In genomic region chr3:69095636-69096035, GRCh38 we compare ENCODE assay signal across 10 cellular contexts. TPM values are rescaled to one million over a fixed set of nuclear protein-coding genes. Genes with fewer than 3 reads are reported as not detected.
DNase-seq lines count a peak whose midpoint lies in the region; ATAC-seq, FAIRE-seq and TF ChIP-seq lines count a peak whose summit lies in the region.
"Had no signal": no experiment of that assay in that cellular context is flagged by ENCODE, and none has a peak within 500 bp of the region (broad histone marks: within the 10 kb centered on the region; RNA-seq: fewer than 3 reads in every experiment).

No MANE protein-coding gene starts in this region.

- intact Hi-C loops in CD4-positive, alpha-beta T cell (cut with DNase I, micrococcal nuclease) = no loop called here
- intact Hi-C loops in K562 (cut with micrococcal nuclease) = no loop called here

- TF ChIP-seq CTCF in CD4-positive, alpha-beta T cell (IDR thresholded peaks at IDR 0.05) = no peak
- TF ChIP-seq CTCF in K562 (IDR thresholded peaks at IDR 0.05 in 2 of 3, conservative IDR thresholded peaks at IDR 0.05 in 1 of 3; ENCODE audit: insufficient read depth in 2 of 3, low read depth in 1 of 3, low read length in 3 of 3) (no peak), parathyroid adenoma (IDR thresholded peaks at IDR 0.05) (no peak), SK-N-SH (IDR thresholded peaks at IDR 0.05) (no peak)

- no peaks in the 10 kb centered on the region for H3K36me3 ChIP-seq in K562 (ENCODE audit: control insufficient read depth, insufficient read depth, low read length)
- no peaks in the 10 kb centered on the region for H3K36me3 ChIP-seq in parathyroid adenoma (ENCODE audit: control insufficient read depth, insufficient read depth, low read length)
- peaks cover 0 to 37% of the 10 kb centered on the region in 2 experiments for H3K36me3 ChIP-seq in SK-N-SH (replicated peaks in 1 of 2; ENCODE audit: control insufficient read depth in 1 of 2, insufficient read depth in 2 of 2, low read length in 1 of 2)

- DNase-seq in CD4-positive, alpha-beta T cell = no peak
- DNase-seq in LHCN-M2 (ENCODE audit: low read depth) = peak; percentile 79
- DNase-seq in K562 (ENCODE audit: extremely low read depth in 1 of 4, low spot score in 3 of 4) = peak in 2 of 4 experiments; percentile 16 to 44
- DNase-seq in SK-N-SH = no peak
- DNase-seq in NCI-H187 treated with DMSO at 0.1 percent for 48 hours (lab: John Stamatoyannopoulos, UW) = no peak
- DNase-seq: activated CD8-positive, alpha-beta memory T cell treated with anti-CD3 and anti-CD28 coated beads for 24 hours had no signal

- BruUV-seq in K562 (replicated peaks; lab: Mats Ljungman, UMichigan) = no TSS peak

- 0% methylated on average over 2 of the region's 5 CpGs for WGBS in K562 (ENCODE audit: insufficient coverage, low coverage, missing lambda C conversion rate)
- WGBS in SK-N-SH (ENCODE audit: low lambda C conversion rate) = 93% methylated on average over 5 of the region's 5 CpGs

- TF ChIP-seq RAD21 in K562 (CRISPR knock-in tag; conservative IDR thresholded peaks at IDR 0.05 in 1 of 2, IDR thresholded peaks at IDR 0.05 in 1 of 2) (no peak), SK-N-SH (IDR thresholded peaks at IDR 0.05; ENCODE audit: low read length) (no peak)

- no peaks in the 10 kb centered on the region for H3K79me2 ChIP-seq in K562 (ENCODE audit: control insufficient read depth, insufficient read depth, low read length)
- peaks cover 46% of the 10 kb centered on the region for H3K79me2 ChIP-seq in parathyroid adenoma
- peaks cover 89% of the 10 kb centered on the region for H3K79me2 ChIP-seq in SK-N-SH (ENCODE audit: insufficient read depth)

- peak overlapping the region; percentile 24 for H3K27ac ChIP-seq in CD4-positive, alpha-beta T cell (ENCODE audit: low read depth, low read length)
- H3K27ac ChIP-seq in K562 (ENCODE audit: extremely low read depth, low read depth, low read length) = no peak overlapping the region
- H3K27ac ChIP-seq in parathyroid adenoma = peak overlapping the region; percentile 8
- H3K27ac ChIP-seq in SK-N-SH (ENCODE audit: low read depth in 2 of 2, low read length in 1 of 2) = no peak overlapping the region

- no peaks in the 10 kb centered on the region for H3K27me3 Mint-ChIP-seq in CD4-positive, alpha-beta T cell

- no peaks in the 10 kb centered on the region for H3K27me3 ChIP-seq in CD4-positive, alpha-beta T cell (ENCODE audit: control insufficient read depth, insufficient read depth, low read length)
- H3K27me3 ChIP-seq in K562 (ENCODE audit: control insufficient read depth in 2 of 2, insufficient read depth in 2 of 2, low read length in 2 of 2) (no peaks in the 10 kb centered on the region), parathyroid adenoma (ENCODE audit: control insufficient read depth, insufficient read depth, low read length) (no peaks in the 10 kb centered on the region), SK-N-SH (ENCODE audit: insufficient read depth) (no peaks in the 10 kb centered on the region)

- in situ Hi-C loops in K562 (cut with MboI) = no loop called here

- H3K27ac Mint-ChIP-seq in CD4-positive, alpha-beta T cell = peak overlapping the region; percentile 92

- H3K9ac ChIP-seq in K562 (ENCODE audit: insufficient read depth in 1 of 2, low read depth in 2 of 2, low read length in 2 of 2) = no peak overlapping the region
- no peak overlapping the region for H3K9ac ChIP-seq in parathyroid adenoma
- H3K9ac ChIP-seq in SK-N-SH = no peak overlapping the region

- no peaks in the 10 kb centered on the region for H3K9me3 ChIP-seq in CD4-positive, alpha-beta T cell (ENCODE audit: control insufficient read depth, low read length)
- H3K9me3 ChIP-seq in K562 (replicated peaks; ENCODE audit: control insufficient read depth, insufficient read depth, low read depth, low read length) (no peaks in the 10 kb centered on the region), parathyroid adenoma (ENCODE audit: control insufficient read depth, low read length) (no peaks in the 10 kb centered on the region), SK-N-SH (no peaks in the 10 kb centered on the region)

- POLR2A ChIA-PET in CD4-positive, alpha-beta T cell (lab: Charles Lee) = interaction anchor here (1.1 to 6.8 kb wide), 3 partner anchors 10 to 43 kb away, joined by 7 to 75 read pairs (median 9); partner anchors contain the start of genes ARL6IP5, TMF1 and UBA3
- POLR2A ChIA-PET in K562 (lab: Yijun Ruan, JAX) = no interaction called here
- POLR2A ChIA-PET in SK-N-SH (lab: Yijun Ruan, JAX) = no interaction called here

- H3K4me2 ChIP-seq in K562 (ENCODE audit: insufficient read depth, low read length) (no peak overlapping the region), parathyroid adenoma (ENCODE audit: low read length) (peak overlapping the region; percentile 20), SK-N-SH (no peak overlapping the region)

- H3K9me2 ChIP-seq in SK-N-SH = no peaks in the 10 kb centered on the region

- no peaks in the 10 kb centered on the region for H4K20me1 ChIP-seq in K562 (replicated peaks; ENCODE audit: control insufficient read depth, insufficient read depth, low read length)
- peaks cover 51% of the 10 kb centered on the region for H4K20me1 ChIP-seq in SK-N-SH (ENCODE audit: insufficient read depth)

- peaks cover 19% of the 10 kb centered on the region for H3F3A ChIP-seq in SK-N-SH (replicated peaks; ENCODE audit: insufficient read depth)

- no peaks in the 10 kb centered on the region for H3K9me1 ChIP-seq in K562 (ENCODE audit: control insufficient read depth, insufficient read depth, low read length)

- H3K4me1 ChIP-seq in K562 (replicated peaks in 1 of 2; ENCODE audit: control insufficient read depth in 2 of 2, insufficient read depth in 2 of 2, low read length in 2 of 2) (peaks cover 3 to 9% of the 10 kb centered on the region in 2 experiments; a peak in 4 of 5 replicates), parathyroid adenoma (peaks cover 28% of the 10 kb centered on the region), SK-N-SH (ENCODE audit: control insufficient read depth in 1 of 2, insufficient read depth in 2 of 2, low read depth in 1 of 2, low read length in 1 of 2) (peaks cover 0 to 8% of the 10 kb centered on the region in 2 experiments; a peak in 2 of 4 replicates)

- FAIRE-seq in K562 (lab: Jason Lieb, UNC) = peak; percentile 48

- TF ChIP-seq EP300 in K562 (IDR thresholded peaks at IDR 0.05; ENCODE audit: low read length) (peak; percentile 24; the same call in 1 of the 2 replicates), SK-N-SH (IDR thresholded peaks at IDR 0.05; ENCODE audit: borderline replicate concordance in 1 of 2, low read depth in 1 of 2, low read length in 1 of 2) (no peak)

- CTCF ChIA-PET in CD4-positive, alpha-beta T cell (lab: Charles Lee) = interaction anchor here (1.7 kb wide), 1 partner anchor 9 kb away, joined by 5 read pairs; no protein-coding TSS in a partner anchor
- CTCF ChIA-PET in K562 (lab: Yijun Ruan, JAX; ENCODE audit: low intra/inter-chr PET ratio) (no interaction called here), SK-N-SH (lab: Yijun Ruan, JAX) (interaction anchor here (2.4 kb wide), 1 partner anchor 25 kb away, joined by 8 read pairs; no protein-coding TSS in a partner anchor)

- H3K36me3 Mint-ChIP-seq in CD4-positive, alpha-beta T cell (ENCODE audit: low read depth) = peaks cover 58% of the 10 kb centered on the region

- H3K9me3 Mint-ChIP-seq in CD4-positive, alpha-beta T cell = no peaks in the 10 kb centered on the region

- peaks cover 87% of the 10 kb centered on the region for H3K4me1 Mint-ChIP-seq in CD4-positive, alpha-beta T cell (ENCODE audit: low read depth)

- H3K4me3 ChIP-seq in K562 = no peak overlapping the region
- H3K4me3 ChIP-seq in parathyroid adenoma (ENCODE audit: low read depth, low read length) = peak overlapping the region; percentile 38
- no peak overlapping the region for H3K4me3 ChIP-seq in SK-N-SH (ENCODE audit: low read depth in 2 of 2, low read length in 1 of 2)

- ATAC-seq in CD4-positive, alpha-beta T cell (ENCODE audit: poor library complexity) = no peak
- ATAC-seq in K562 = peak; percentile 56
- no peak for ATAC-seq in GM21737 (IDR thresholded peaks at IDR 0.05; ENCODE audit: unreplicated experiment)
- ATAC-seq in GM19351 (IDR thresholded peaks at IDR 0.05; ENCODE audit: unreplicated experiment) = no peak

- H3K4me3 Mint-ChIP-seq in CD4-positive, alpha-beta T cell = peak overlapping the region; percentile 83

- no peak for TF ChIP-seq POLR2A in K562 (conservative IDR thresholded peaks at IDR 0.05)

- H2AFZ ChIP-seq in K562 (ENCODE audit: low read depth, low read length) (no peak overlapping the region), parathyroid adenoma (no peak overlapping the region), SK-N-SH (ENCODE audit: low read depth) (no peak overlapping the region)

RNA-seq across cellular contexts. Expression of gene ARL6IP5, which starts 10.9 kb away (rescaled TPM):
- 10 to 100 TPM; 58.0 to 65.2 TPM for total RNA-seq in CD4-positive, alpha-beta T cell
- total RNA-seq in LHCN-M2 (2014; rRNA removed) (94.3 and 119 TPM in 2 replicates), K562 (2014; rRNA removed) (11.3 and 11.9 TPM in 2 replicates), K562 (2014; rRNA removed; fragmentation: Illumina TruSeq; extraction: Trizol) (12.7 and 13.0 TPM in 2 replicates), K562 (2015; rRNA removed; fragmentation: Illumina TruSeq; extraction: Trizol) (9.4 and 10.7 TPM in 2 replicates), K562 (2021) (11.5 and 15.2 TPM in 2 replicates)
- 106 TPM for polyA plus RNA-seq in LHCN-M2 (2012)
- total RNA-seq in K562 (2011; cell fraction: chromatin; rRNA removed; ENCODE audit: low replicate concordance) = 6.7 and 11.2 TPM in 2 replicates
- 10.8 TPM in 2 replicates for total RNA-seq in K562 (2011; cell fraction: nucleolus; rRNA removed)
- total RNA-seq in K562 (2011; cell fraction: nucleoplasm; rRNA removed) = 14.4 and 14.6 TPM in 2 replicates
- polyA plus RNA-seq in K562 (2011; rRNA removed) (21.5 and 22.0 TPM in 2 replicates), K562 (2014; fragmentation: Illumina TruSeq; extraction: Trizol) (16.8 and 20.6 TPM in 2 replicates), K562 (2014; fragmentation: Nextera tagmentation; extraction: Ambion mirVana) (10 to 100 TPM; 51.8 to 54.0 TPM), K562 (2014; rRNA removed) (10.3 and 14.6 TPM in 2 replicates), SK-N-SH (2012; rRNA removed) (64.6 and 90.7 TPM in 2 replicates)
- 22.4 and 25.0 TPM in 2 replicates for polyA plus RNA-seq in K562 (2011; cell fraction: cytosol; rRNA removed)
- polyA plus RNA-seq in K562 (2011; cell fraction: nucleus; rRNA removed) = 3.3 and 6.6 TPM in 2 replicates
- 16.2 and 23.1 TPM in 2 replicates for polyA plus RNA-seq in K562 (2012)
- 21.9 and 23.0 TPM in 2 replicates for polyA minus RNA-seq in K562 (2011; rRNA and poly(A)+ RNA removed)
- polyA minus RNA-seq in K562 (2011; cell fraction: cytosol; rRNA and poly(A)+ RNA removed) = 11.2 and 13.1 TPM in 2 replicates
- polyA minus RNA-seq in K562 (2011; cell fraction: nucleus; rRNA and poly(A)+ RNA removed) = 1.3 and 3.7 TPM in 2 replicates
- 101 and 122 TPM in 2 replicates for polyA plus RNA-seq in SK-N-SH (2012; cell fraction: cytosol; rRNA removed)
- polyA plus RNA-seq in SK-N-SH (2012; cell fraction: nucleus; rRNA removed) = 24.8 and 38.2 TPM in 2 replicates

RNA-seq across cellular contexts. Expression of gene UBA3, which starts 15.5 kb away (rescaled TPM):
- total RNA-seq in CD4-positive, alpha-beta T cell = 10 to 100 TPM; 33.4 to 43.9 TPM
- total RNA-seq in LHCN-M2 (2014; rRNA removed) (72.5 and 79.7 TPM in 2 replicates), K562 (2014; rRNA removed) (23.2 and 28.9 TPM in 2 replicates), K562 (2014; rRNA removed; fragmentation: Illumina TruSeq; extraction: Trizol) (35.4 and 40.9 TPM in 2 replicates), K562 (2015; rRNA removed; fragmentation: Illumina TruSeq; extraction: Trizol) (33.9 and 38.6 TPM in 2 replicates), K562 (2021) (31.2 and 33.8 TPM in 2 replicates)
- 36.9 TPM for polyA plus RNA-seq in LHCN-M2 (2012)
- 34.9 and 77.4 TPM in 2 replicates for total RNA-seq in K562 (2011; cell fraction: chromatin; rRNA removed; ENCODE audit: low replicate concordance)
- total RNA-seq in K562 (2011; cell fraction: nucleolus; rRNA removed) = 20.9 and 22.8 TPM in 2 replicates
- total RNA-seq in K562 (2011; cell fraction: nucleoplasm; rRNA removed) = 42.0 and 48.9 TPM in 2 replicates
- polyA plus RNA-seq in K562 (2011; rRNA removed) (42.5 and 58.2 TPM in 2 replicates), K562 (2014; fragmentation: Illumina TruSeq; extraction: Trizol) (30.7 and 45.2 TPM in 2 replicates), K562 (2014; fragmentation: Nextera tagmentation; extraction: Ambion mirVana) (10 to 100 TPM; 58.3 to 80.0 TPM), K562 (2014; rRNA removed) (36.7 and 42.0 TPM in 2 replicates), SK-N-SH (2012; rRNA removed) (43.0 and 62.0 TPM in 2 replicates)
- polyA plus RNA-seq in K562 (2011; cell fraction: cytosol; rRNA removed) = 11.9 and 19.8 TPM in 2 replicates
- 37.5 and 53.9 TPM in 2 replicates for polyA plus RNA-seq in K562 (2011; cell fraction: nucleus; rRNA removed)
- polyA plus RNA-seq in K562 (2012) = 28.0 and 29.6 TPM in 2 replicates
- 28.8 and 29.4 TPM in 2 replicates for polyA minus RNA-seq in K562 (2011; rRNA and poly(A)+ RNA removed)
- polyA minus RNA-seq in K562 (2011; cell fraction: cytosol; rRNA and poly(A)+ RNA removed) = 9.5 and 9.9 TPM in 2 replicates
- polyA minus RNA-seq in K562 (2011; cell fraction: nucleus; rRNA and poly(A)+ RNA removed) = 24.2 and 38.8 TPM in 2 replicates
- 53.5 and 64.1 TPM in 2 replicates for polyA plus RNA-seq in SK-N-SH (2012; cell fraction: cytosol; rRNA removed)
- 50.1 and 92.6 TPM in 2 replicates for polyA plus RNA-seq in SK-N-SH (2012; cell fraction: nucleus; rRNA removed)

RNA-seq across cellular contexts. Expression of gene LMOD3, which starts 26.8 kb away (rescaled TPM):
- total RNA-seq in CD4-positive, alpha-beta T cell = not detected
- total RNA-seq in LHCN-M2 (2014; rRNA removed) = 0.90 and 4.6 TPM in 2 replicates
- polyA plus RNA-seq in LHCN-M2 (2012) = 1.4 TPM
- not detected in 2 replicates for total RNA-seq in K562 (2011; cell fraction: chromatin; rRNA removed; ENCODE audit: low replicate concordance)
- not detected in 2 replicates for total RNA-seq in K562 (2011; cell fraction: nucleolus; rRNA removed)
- total RNA-seq in K562 (2011; cell fraction: nucleoplasm; rRNA removed) = not detected in 2 replicates
- total RNA-seq in K562 (2014; rRNA removed) = not detected in 2 replicates
- total RNA-seq in K562 (2014; rRNA removed; fragmentation: Illumina TruSeq; extraction: Trizol) = not detected in 2 replicates
- total RNA-seq in K562 (2015; rRNA removed; fragmentation: Illumina TruSeq; extraction: Trizol) = not detected in 2 replicates
- not detected in 2 replicates for total RNA-seq in K562 (2021)
- polyA plus RNA-seq in K562 (2011; rRNA removed) = not detected in 2 replicates
- not detected in 2 replicates for polyA plus RNA-seq in K562 (2011; cell fraction: cytosol; rRNA removed)
- not detected in 2 replicates for polyA plus RNA-seq in K562 (2011; cell fraction: nucleus; rRNA removed)
- 0.03 and 0.10 TPM in 2 replicates for polyA plus RNA-seq in K562 (2012)
- not detected in 2 replicates for polyA plus RNA-seq in K562 (2014; fragmentation: Illumina TruSeq; extraction: Trizol)
- under 1 TPM in 1 of 2 experiments, not detected in 1; 0.03 TPM for polyA plus RNA-seq in K562 (2014; fragmentation: Nextera tagmentation; extraction: Ambion mirVana)
- polyA plus RNA-seq in K562 (2014; rRNA removed) = not detected in 2 replicates
- polyA minus RNA-seq in K562 (2011; rRNA and poly(A)+ RNA removed) = not detected in 2 replicates
- not detected in 2 replicates for polyA minus RNA-seq in K562 (2011; cell fraction: cytosol; rRNA and poly(A)+ RNA removed)
- not detected in 2 replicates for polyA minus RNA-seq in K562 (2011; cell fraction: nucleus; rRNA and poly(A)+ RNA removed)
- polyA plus RNA-seq in SK-N-SH (2012; rRNA removed) = not detected in 2 replicates
- polyA plus RNA-seq in SK-N-SH (2012; cell fraction: cytosol; rRNA removed) = not detected in 2 replicates
- not detected in 2 replicates for polyA plus RNA-seq in SK-N-SH (2012; cell fraction: nucleus; rRNA removed)
- total RNA-seq: kidney epithelial cell had no signal

RNA-seq across cellular contexts. Expression of gene TMF1, which starts 43.5 kb away (rescaled TPM):
- 100 to 1,000 TPM in 1 of 2 experiments, 10 to 100 TPM in 1; 89.0 to 101 TPM for total RNA-seq in CD4-positive, alpha-beta T cell
- total RNA-seq in LHCN-M2 (2014; rRNA removed) (27.9 and 28.7 TPM in 2 replicates), K562 (2014; rRNA removed) (7.1 and 9.5 TPM in 2 replicates), K562 (2014; rRNA removed; fragmentation: Illumina TruSeq; extraction: Trizol) (13.9 and 18.6 TPM in 2 replicates), K562 (2015; rRNA removed; fragmentation: Illumina TruSeq; extraction: Trizol) (11.2 and 13.7 TPM in 2 replicates), K562 (2021) (10.9 and 12.3 TPM in 2 replicates)
- polyA plus RNA-seq in LHCN-M2 (2012) = 7.2 TPM
- total RNA-seq in K562 (2011; cell fraction: chromatin; rRNA removed; ENCODE audit: low replicate concordance) = 20.0 and 109 TPM in 2 replicates
- total RNA-seq in K562 (2011; cell fraction: nucleolus; rRNA removed) = 13.7 and 18.2 TPM in 2 replicates
- total RNA-seq in K562 (2011; cell fraction: nucleoplasm; rRNA removed) = 20.6 and 33.0 TPM in 2 replicates
- polyA plus RNA-seq in K562 (2011; rRNA removed) (11.3 and 11.8 TPM in 2 replicates), K562 (2014; fragmentation: Illumina TruSeq; extraction: Trizol) (8.9 and 10.3 TPM in 2 replicates), K562 (2014; fragmentation: Nextera tagmentation; extraction: Ambion mirVana) (1 to 10 TPM; 3.1 to 3.7 TPM), K562 (2014; rRNA removed) (6.2 and 7.2 TPM in 2 replicates), SK-N-SH (2012; rRNA removed) (3.2 and 4.3 TPM in 2 replicates)
- 2.1 and 3.2 TPM in 2 replicates for polyA plus RNA-seq in K562 (2011; cell fraction: cytosol; rRNA removed)
- polyA plus RNA-seq in K562 (2011; cell fraction: nucleus; rRNA removed) = 9.1 and 10.1 TPM in 2 replicates
- polyA plus RNA-seq in K562 (2012) = 6.7 and 10.2 TPM in 2 replicates
- 23.0 and 37.6 TPM in 2 replicates for polyA minus RNA-seq in K562 (2011; rRNA and poly(A)+ RNA removed)
- polyA minus RNA-seq in K562 (2011; cell fraction: cytosol; rRNA and poly(A)+ RNA removed) = 9.6 and 10.0 TPM in 2 replicates
- polyA minus RNA-seq in K562 (2011; cell fraction: nucleus; rRNA and poly(A)+ RNA removed) = 13.1 and 18.0 TPM in 2 replicates
- 4.8 and 5.7 TPM in 2 replicates for polyA plus RNA-seq in SK-N-SH (2012; cell fraction: cytosol; rRNA removed)
- polyA plus RNA-seq in SK-N-SH (2012; cell fraction: nucleus; rRNA removed) = 5.4 and 9.2 TPM in 2 replicates

Comparison
In these comparisons a context has a peak if more than half of its experiments do, and no peak if none do; other contexts are left out.
1. H3K27ac ChIP-seq: peak in CD4-positive, alpha-beta T cell (single experiment) and parathyroid adenoma (single experiment); none in K562 (single experiment) and SK-N-SH (0 of 2).